In the genomic region with DNA sequence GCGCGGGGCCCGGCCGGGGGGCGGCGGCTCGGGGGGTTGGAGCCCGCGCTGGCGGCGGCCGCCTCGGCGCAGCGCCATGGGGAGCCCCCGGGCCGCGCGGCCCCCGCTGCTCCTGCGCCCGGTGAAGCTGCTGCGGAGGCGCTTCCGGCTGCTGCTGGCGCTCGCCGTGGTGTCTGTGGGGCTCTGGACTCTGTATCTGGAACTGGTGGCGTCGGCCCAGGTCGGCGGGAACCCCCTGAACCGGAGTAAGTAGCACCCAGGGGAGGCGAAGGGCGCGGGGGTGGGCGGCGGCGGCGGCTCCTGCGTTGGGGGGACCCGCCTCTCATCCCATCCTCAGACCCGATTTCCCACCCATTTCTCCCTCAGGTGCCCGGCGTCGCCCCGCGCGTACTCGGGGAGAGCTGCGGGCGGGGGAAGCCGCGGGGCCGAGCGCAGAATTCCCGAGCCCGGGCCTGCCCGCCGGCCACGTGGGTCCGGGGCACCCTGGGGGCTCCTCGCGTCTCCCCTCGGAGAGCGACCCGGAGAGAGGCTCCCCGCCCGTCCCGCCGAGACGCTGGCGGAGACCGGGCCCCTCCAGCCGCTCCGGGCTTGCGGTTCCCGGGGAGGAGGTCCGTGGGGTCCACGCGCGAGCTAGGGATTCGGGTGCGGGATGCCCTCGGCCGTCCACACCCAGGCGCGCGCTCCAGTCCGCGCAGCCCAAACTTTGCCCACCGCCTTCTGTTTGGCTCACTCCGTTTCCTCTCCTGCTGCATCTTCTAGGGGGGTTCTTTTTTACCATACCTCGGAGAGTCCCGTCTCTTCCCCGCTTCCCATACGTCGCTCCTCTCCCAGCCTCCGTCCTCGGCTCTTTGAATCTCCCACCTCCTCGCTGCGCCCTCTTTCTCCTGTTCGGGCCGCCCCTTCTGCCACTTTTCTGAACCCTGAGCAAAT, we compare ENCODE assay signal across 8 cellular contexts. TPM values are rescaled to one million over a fixed set of nuclear protein-coding genes. Genes with fewer than 3 reads are reported as not detected.
DNase-seq lines count a peak whose midpoint lies in the region; ATAC-seq and TF ChIP-seq lines count a peak whose summit lies in the region.

No MANE protein-coding gene starts in this region.

- no peak overlapping the region for H3K14ac ChIP-seq in IMR-90 (replicated peaks; ENCODE audit: low read depth, low read length)

- CTCF ChIA-PET in IMR-90 (lab: Yijun Ruan, JAX) = no interaction called here

- no peak overlapping the region for H2BK120ac ChIP-seq in IMR-90 (ENCODE audit: low read depth, low read length)

- no peak overlapping the region for H4K91ac ChIP-seq in IMR-90 (ENCODE audit: insufficient read depth, low read depth, low read length)

- WGBS in IMR-90 (ENCODE audit: extremely low coverage in 2 of 2, insufficient read length in 1 of 2), 2 experiments = 3% methylated on average over 36 of the region's 104 CpGs; no CpG with 5 or more reads in 1 of the 2 experiments

- TF ChIP-seq POLR2A in IMR-90 (IDR thresholded peaks at IDR 0.05; ENCODE audit: low read depth, low read length) = no peak

- no peak overlapping the region for H2BK20ac ChIP-seq in IMR-90 (ENCODE audit: low read depth, low read length)

- H3K36me3 ChIP-seq in BE2C (no peaks in the 10 kb centered on the region), IMR-90 (ENCODE audit: control insufficient read depth, insufficient read depth, low read length) (no peaks in the 10 kb centered on the region)

- intact Hi-C loops in IMR-90 (cut with micrococcal nuclease) (no loop called here), posterior vena cava (cut with DNase I) (no loop called here)

- H3K9ac ChIP-seq in IMR-90 (ENCODE audit: low read depth, low read length) = no peak overlapping the region

- TF ChIP-seq CTCF in BE2C (IDR thresholded peaks at IDR 0.05; ENCODE audit: low read depth, low read length) (no peak), IMR-90 (conservative IDR thresholded peaks at IDR 0.05; ENCODE audit: low read depth, low read length) (no peak), fibroblast of villous mesenchyme (IDR thresholded peaks at IDR 0.05; ENCODE audit: insufficient read depth, low read depth, low read length) (no peak)

- H3K27me3 ChIP-seq in BE2C (peaks cover 27% of the 10 kb centered on the region), IMR-90 (ENCODE audit: control insufficient read depth, insufficient read depth, low read length) (peaks cover 88% of the 10 kb centered on the region)

- dilution Hi-C loops in IMR-90 (cut with HindIII; ENCODE audit: low sequenced_read_pairs, unreplicated experiment) = no loop called here

- BruUV-seq in IMR-90 (replicated peaks; lab: Mats Ljungman, UMichigan) = no TSS peak

- H4K5ac ChIP-seq in IMR-90 (ENCODE audit: low read depth, low read length) = no peak overlapping the region

- no peak overlapping the region for H3K18ac ChIP-seq in IMR-90 (ENCODE audit: low read depth, low read length)

- H3K23ac ChIP-seq in IMR-90 (ENCODE audit: low read depth, low read length) = no peak overlapping the region

- no peak overlapping the region for H2BK5ac ChIP-seq in IMR-90 (ENCODE audit: low read depth, low read length, poor library complexity, severe bottlenecking)

- no peak overlapping the region for H3K56ac ChIP-seq in IMR-90 (ENCODE audit: extremely low read depth, insufficient read depth, low read length)

- H3K4ac ChIP-seq in IMR-90 (ENCODE audit: low read depth, low read length) = no peak overlapping the region

- no peaks in the 10 kb centered on the region for H3K9me1 ChIP-seq in IMR-90 (ENCODE audit: insufficient read depth, low read length)

- no peak overlapping the region for H2BK15ac ChIP-seq in IMR-90 (ENCODE audit: low read depth, low read length)

- POLR2A ChIA-PET in IMR-90 (lab: Charles Lee; ENCODE audit: unreplicated experiment) = no interaction called here

- H3K79me1 ChIP-seq in IMR-90 (ENCODE audit: low read depth in 1 of 2, low read length in 2 of 2) = no peaks in the 10 kb centered on the region

- in situ Hi-C loops in IMR-90 (cut with MboI; ENCODE audit: low sequenced_read_pairs) = no loop called here

- DNase-seq in BE2C = peak; percentile 26
- DNase-seq in IMR-90 = no peak
- peak; percentile 31 for DNase-seq in activated T-cell treated with anti-CD3 and anti-CD28 coated beads for 48 hours (ENCODE audit: low read depth)
- DNase-seq in fibroblast of villous mesenchyme (ENCODE audit: low read depth) = no peak
- DNase-seq in posterior vena cava (ENCODE audit: low spot score) = peak; percentile 84
- DNase-seq in NCI-H226 = no peak
- DNase-seq in SKM-1 (lab: John Stamatoyannopoulos, UW; ENCODE audit: unreplicated experiment) = no peak

- ATAC-seq in IMR-90 (ENCODE audit: low read depth) (peak; percentile 71), GM21619 (IDR thresholded peaks at IDR 0.05; ENCODE audit: unreplicated experiment) (no peak)

- no peak overlapping the region for H4K8ac ChIP-seq in IMR-90 (ENCODE audit: low read depth in 2 of 2, low read length in 2 of 2)

- H3K4me3 ChIP-seq in BE2C (ENCODE audit: low read depth, low read length) (peak overlapping the region; percentile 28), IMR-90 (ENCODE audit: insufficient read depth, low read depth, low read length) (peak overlapping the region; percentile 25; the same call in 1 of the 2 replicates), fibroblast of villous mesenchyme (ENCODE audit: low read depth, low read length) (peak overlapping the region; percentile 9)

- H2AFZ ChIP-seq in IMR-90 (replicated peaks; ENCODE audit: low read length, poor library complexity) = peak overlapping the region; percentile 46

- H3K4me2 ChIP-seq in IMR-90 (ENCODE audit: low read depth, low read length) = peak overlapping the region; percentile 22; the same call in 1 of the 2 replicates

- H3K4me1 ChIP-seq in BE2C = no peaks in the 10 kb centered on the region
- H3K4me1 ChIP-seq in IMR-90 (ENCODE audit: control insufficient read depth, insufficient read depth, low read length) = peaks cover 2% of the 10 kb centered on the region; the same call in 1 of the 2 replicates

- H2AK9ac ChIP-seq in IMR-90 (replicated peaks; ENCODE audit: low read depth, low read length, poor library complexity) = no peak overlapping the region

- H3K27ac ChIP-seq in IMR-90 (ENCODE audit: insufficient read depth, low read length) = no peak overlapping the region

- H2AK5ac ChIP-seq in IMR-90 (ENCODE audit: low read depth, low read length) = no peak overlapping the region

- TF ChIP-seq RAD21 in IMR-90 (IDR thresholded peaks at IDR 0.05; ENCODE audit: low read length) = no peak

- H4K20me1 ChIP-seq in IMR-90 (ENCODE audit: insufficient read depth, low read length) = 0 out of 2 replicates have a peak, but pooled peaks cover 2% of the 10 kb centered on the region

- peaks cover 5% of the 10 kb centered on the region for H3K9me3 ChIP-seq in BE2C
- peaks cover 2% of the 10 kb centered on the region; the same call in 1 of the 2 replicates for H3K9me3 ChIP-seq in IMR-90 (ENCODE audit: control insufficient read depth, insufficient read depth, low read length)

TF ChIP-seq in IMR-90, 13 proteins besides CTCF, POLR2A, EP300 and RAD21:
- TF ChIP-seq, protein P1, sequence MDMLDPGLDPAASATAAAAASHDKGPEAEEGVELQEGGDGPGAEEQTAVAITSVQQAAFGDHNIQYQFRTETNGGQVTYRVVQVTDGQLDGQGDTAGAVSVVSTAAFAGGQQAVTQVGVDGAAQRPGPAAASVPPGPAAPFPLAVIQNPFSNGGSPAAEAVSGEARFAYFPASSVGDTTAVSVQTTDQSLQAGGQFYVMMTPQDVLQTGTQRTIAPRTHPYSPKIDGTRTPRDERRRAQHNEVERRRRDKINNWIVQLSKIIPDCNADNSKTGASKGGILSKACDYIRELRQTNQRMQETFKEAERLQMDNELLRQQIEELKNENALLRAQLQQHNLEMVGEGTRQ (IDR thresholded peaks at IDR 0.05; ENCODE audit: low read depth, low read length) = no peak
- TF ChIP-seq NFE2L2 (IDR thresholded peaks at IDR 0.05; ENCODE audit: low read depth, low read length) (no peak), CHD1 (IDR thresholded peaks at IDR 0.05; ENCODE audit: low read depth, low read length) (no peak), FOS (IDR thresholded peaks at IDR 0.05; ENCODE audit: low read depth, low read length) (no peak), SMC3 (IDR thresholded peaks at IDR 0.05; ENCODE audit: low read depth, low read length) (no peak), RCOR1 (IDR thresholded peaks at IDR 0.05; ENCODE audit: insufficient replicate concordance, low read length) (no peak), CEBPB (IDR thresholded peaks at IDR 0.05; ENCODE audit: low read depth, low read length) (no peak)

RNA-seq across cellular contexts. Expression of gene B4GALNT3, which starts 0.8 kb away (rescaled TPM):
- not detected for polyA plus RNA-seq in BE2C (2012; ENCODE audit: insufficient read depth, insufficient read length, low read depth)
- total RNA-seq in IMR-90 (2012; rRNA removed) (not detected in 2 replicates), fibroblast of villous mesenchyme (under 0.01 TPM in 2 replicates), posterior vena cava (1 to 10 TPM; 3.5 to 5.0 TPM)
- not detected in 2 replicates for polyA plus RNA-seq in IMR-90 (2012; rRNA removed)
- not detected in 2 replicates for polyA plus RNA-seq in IMR-90 (2012; cell fraction: cytosol; rRNA removed)
- polyA plus RNA-seq in IMR-90 (2012; cell fraction: nucleus; rRNA removed; ENCODE audit: low replicate concordance) = 0.02 TPM in 2 replicates

RNA-seq across cellular contexts. Expression of gene CCDC77, which starts 59.1 kb away (rescaled TPM):
- 10.8 TPM for polyA plus RNA-seq in BE2C (2012; ENCODE audit: insufficient read depth, insufficient read length, low read depth)
- total RNA-seq in IMR-90 (2012; rRNA removed) (6.6 and 9.4 TPM in 2 replicates), fibroblast of villous mesenchyme (9.1 and 9.7 TPM in 2 replicates), posterior vena cava (1 to 10 TPM; 4.8 to 4.9 TPM)
- polyA plus RNA-seq in IMR-90 (2012; rRNA removed) = 7.2 TPM in 2 replicates
- 1.0 and 1.1 TPM in 2 replicates for polyA plus RNA-seq in IMR-90 (2012; cell fraction: cytosol; rRNA removed)
- 0.72 and 5.8 TPM in 2 replicates for polyA plus RNA-seq in IMR-90 (2012; cell fraction: nucleus; rRNA removed; ENCODE audit: low replicate concordance)

Comparison
In these comparisons a context has a peak if more than half of its experiments do, and no peak if none do; other contexts are left out.
1. DNase-seq: peak in BE2C (single experiment), activated T-cell treated with anti-CD3 and anti-CD28 coated beads for 48 hours (single experiment) and posterior vena cava (single experiment); none in IMR-90 (single experiment), fibroblast of villous mesenchyme (single experiment), NCI-H226 (single experiment) and SKM-1 (single experiment).
2. Peak in every context shown above with its lines, with median percentiles within 50 percentile points of each other: H3K4me3 ChIP-seq.